In genomic region chr11:9575531-9576240, GRCh38 we compare ENCODE assay signal across 8 cellular contexts. TPM values are rescaled to one million over a fixed set of nuclear protein-coding genes. Genes with fewer than 3 reads are reported as not detected.
DNase-seq lines count a peak whose midpoint lies in the region; ATAC-seq and TF ChIP-seq lines count a peak whose summit lies in the region.

No MANE protein-coding gene starts in this region.

- TF ChIP-seq CTCF in nephron (IDR thresholded peaks at IDR 0.05; ENCODE audit: unreplicated experiment in 3 of 3) (no peak), GM10248 (IDR thresholded peaks at IDR 0.05; ENCODE audit: control extremely low read depth, extremely low read depth, low read depth, missing control alignments) (no peak)

- CTCF ChIA-PET in GM10248 (lab: Yijun Ruan, JAX) = interaction anchor here (1.0 to 4.2 kb wide), 10 partner anchors 9 to 174 kb away, joined by 3 to 27 read pairs (median 8); partner anchors contain the start of gene ZNF143

- peak overlapping the region; percentile 82 to 90 (median 84) for H3K4me3 Mint-ChIP-seq in CD4-positive, CD25-positive, alpha-beta regulatory T cell
- H3K4me3 Mint-ChIP-seq in nephron = peak overlapping the region; percentile 90 to 96 (median 91)

- H3K27me3 Mint-ChIP-seq in CD4-positive, CD25-positive, alpha-beta regulatory T cell = no peaks in the 10 kb centered on the region
- H3K27me3 Mint-ChIP-seq in nephron (ENCODE audit: low read depth) = peaks cover 1% of the 10 kb centered on the region

- H3K9me3 Mint-ChIP-seq in CD4-positive, CD25-positive, alpha-beta regulatory T cell = peaks cover 0 to under 1% (median 0%) of the 10 kb centered on the region in 7 donors
- H3K9me3 Mint-ChIP-seq in nephron = no peaks in the 10 kb centered on the region

- ATAC-seq in CD4-positive, CD25-positive, alpha-beta regulatory T cell (ENCODE audit: low read depth in 2 of 2) = no peak
- ATAC-seq in GM21825 (IDR thresholded peaks at IDR 0.05; ENCODE audit: unreplicated experiment) = no peak
- no peak for ATAC-seq in GM19035 (IDR thresholded peaks at IDR 0.05; ENCODE audit: unreplicated experiment)

- H3K4me1 ChIP-seq in CD4-positive, CD25-positive, alpha-beta regulatory T cell (ENCODE audit: control insufficient read depth, insufficient read depth, low read length, poor library complexity, severe bottlenecking) = peaks cover 39% of the 10 kb centered on the region

- DNase-seq in CD4-positive, CD25-positive, alpha-beta regulatory T cell = no peak
- DNase-seq in MG63 (no peak), dedifferentiated amniotic fluid mesenchymal stem cell (ENCODE audit: extremely low spot score) (peak; percentile 24), GM10248 (ENCODE audit: extremely low spot score) (no peak), A172 (ENCODE audit: low spot score) (no peak)

- peaks cover 5% of the 10 kb centered on the region for H3K36me3 Mint-ChIP-seq in CD4-positive, CD25-positive, alpha-beta regulatory T cell
- H3K36me3 Mint-ChIP-seq in nephron (ENCODE audit: low read depth) = peaks cover 37% of the 10 kb centered on the region

- no peaks in the 10 kb centered on the region for H3K9me3 ChIP-seq in CD4-positive, CD25-positive, alpha-beta regulatory T cell (ENCODE audit: control insufficient read depth in 2 of 2, low read length in 2 of 2)
- no peaks in the 10 kb centered on the region for H3K9me3 ChIP-seq in MG63

- H3K4me1 Mint-ChIP-seq in CD4-positive, CD25-positive, alpha-beta regulatory T cell = peaks cover 19 to 49% (median 36%) of the 10 kb centered on the region in 4 donors
- H3K4me1 Mint-ChIP-seq in nephron = peaks cover 50% of the 10 kb centered on the region

- H3K27me3 ChIP-seq in CD4-positive, CD25-positive, alpha-beta regulatory T cell (ENCODE audit: control insufficient read depth, insufficient read depth, low read length) = no peaks in the 10 kb centered on the region
- no peaks in the 10 kb centered on the region for H3K27me3 ChIP-seq in MG63

- POLR2A ChIA-PET in GM10248 (lab: Yijun Ruan, JAX) = no interaction called here

- H3K4me3 ChIP-seq in CD4-positive, CD25-positive, alpha-beta regulatory T cell (ENCODE audit: low read depth, low read length) = peak overlapping the region; percentile 93
- peak overlapping the region; percentile 82 for H3K4me3 ChIP-seq in MG63

- H3K27ac Mint-ChIP-seq in CD4-positive, CD25-positive, alpha-beta regulatory T cell = peak overlapping the region; percentile 76 to 93 (median 87)
- peak overlapping the region; percentile 92 to 93 (median 92) for H3K27ac Mint-ChIP-seq in nephron

- peak overlapping the region; percentile 80 for H3K27ac ChIP-seq in CD4-positive, CD25-positive, alpha-beta regulatory T cell (ENCODE audit: insufficient read depth, low read length, poor library complexity, severe bottlenecking)

- peaks cover 4% of the 10 kb centered on the region for H3K36me3 ChIP-seq in CD4-positive, CD25-positive, alpha-beta regulatory T cell (ENCODE audit: control insufficient read depth, insufficient read depth, low read length)
- H3K36me3 ChIP-seq in MG63 = peaks cover 59% of the 10 kb centered on the region

RNA-seq across cellular contexts. Expression of gene WEE1, which starts 2.2 kb away (rescaled TPM):
- total RNA-seq in CD4-positive, CD25-positive, alpha-beta regulatory T cell = 41.1 TPM
- polyA plus RNA-seq in CD4-positive, CD25-positive, alpha-beta regulatory T cell = 10 to 100 TPM; 11.5 to 25.4 (median 18.9) TPM
- total RNA-seq in MG63 (2014; rRNA removed; shearing (Covaris generic); ENCODE audit: low replicate concordance) = 34.8 and 35.6 TPM in 2 replicates
- 77.8 and 85.7 TPM in 2 replicates for total RNA-seq in A172 (2014; rRNA removed; shearing (Covaris generic))
